ENCODE assay signal across 9 cellular contexts in the genomic region with DNA sequence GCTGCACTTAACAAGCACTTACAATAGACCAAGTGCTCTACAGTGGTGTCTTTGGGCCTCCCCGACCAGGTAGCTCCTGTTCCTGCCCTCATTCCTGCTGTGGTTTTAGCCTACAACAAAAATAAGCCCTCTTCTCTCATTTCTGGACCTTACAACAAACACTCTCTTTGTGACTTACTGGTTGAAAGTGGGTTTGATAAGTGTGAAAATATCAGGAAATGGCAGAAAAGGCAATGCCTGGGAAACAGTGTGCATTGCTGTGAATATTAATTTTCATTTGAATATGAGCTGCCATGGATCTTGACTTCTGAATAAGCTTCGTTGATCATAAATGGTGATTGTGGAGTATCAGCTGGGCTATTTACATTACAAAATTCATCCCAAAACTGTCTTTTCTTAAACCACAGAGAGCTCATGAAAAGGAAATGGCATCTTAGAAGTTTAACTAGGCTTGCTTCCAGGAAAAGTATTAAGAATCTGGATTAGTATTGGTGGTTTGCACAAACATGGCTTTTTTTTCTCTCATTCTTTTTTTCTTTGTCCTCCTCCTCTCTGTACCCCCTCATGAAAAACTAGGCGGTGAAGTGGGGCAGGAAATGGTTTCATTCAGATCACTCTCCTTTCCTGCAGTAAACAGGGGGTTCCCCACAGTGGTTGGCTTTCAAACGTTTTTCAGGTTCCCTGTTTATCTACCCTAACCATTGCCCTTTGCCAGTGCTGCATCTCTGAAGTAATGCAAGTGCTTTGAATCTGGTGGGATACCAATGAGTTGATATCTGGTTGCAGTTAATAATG. TPM values are rescaled to one million over a fixed set of nuclear protein-coding genes. Genes with fewer than 3 reads are reported as not detected.
DNase-seq lines count a peak whose midpoint lies in the region; ATAC-seq and TF ChIP-seq lines count a peak whose summit lies in the region.
"Had no signal": no experiment of that assay in that cellular context is flagged by ENCODE, and none has a peak within 500 bp of the region (broad histone marks: within the 10 kb centered on the region; RNA-seq: fewer than 3 reads in every experiment).

No MANE protein-coding gene starts in this region.

- H3K27ac ChIP-seq in upper lobe of left lung, result no peak overlapping the region
- no peak overlapping the region for H3K27ac ChIP-seq in esophagus squamous epithelium

- H3K4me3 ChIP-seq in upper lobe of left lung (no peak overlapping the region), esophagus squamous epithelium (no peak overlapping the region)
- H3K4me3 ChIP-seq: smooth muscle cell had no signal

- 31 to 33% methylated on average over 4 of the region's 4 CpGs for WGBS in upper lobe of left lung, 2 donors
- 14 to 23% methylated on average over 4 of the region's 4 CpGs for WGBS in esophagus squamous epithelium, 2 donors

- ATAC-seq in GM18498 (IDR thresholded peaks at IDR 0.05; ENCODE audit: unreplicated experiment) (peak; percentile 97), GM21367 (IDR thresholded peaks at IDR 0.05; ENCODE audit: unreplicated experiment) (peak; percentile 94), HG03432 (IDR thresholded peaks at IDR 0.05; ENCODE audit: unreplicated experiment) (peak; percentile 97), upper lobe of left lung (ENCODE audit: low FRiP score in 2 of 2) (no peak)

- peak; percentile 27 for DNase-seq in astrocyte of the hippocampus (ENCODE audit: low read depth, low spot score)
- no peak for DNase-seq in upper lobe of left lung
- no peak for DNase-seq in cerebellum (ENCODE audit: low spot score)
- no peak for DNase-seq in esophagus squamous epithelium (lab: John Stamatoyannopoulos, UW)
- no peak for DNase-seq in NCI-H526 treated with DMSO at 0.1 percent for 48 hours (lab: John Stamatoyannopoulos, UW)

- intact Hi-C loops in esophagus squamous epithelium (cut with DNase I), result no loop called here

- peaks cover 0 to 6% (median 0%) of the 10 kb centered on the region in 4 donors for H3K4me1 ChIP-seq in upper lobe of left lung
- peaks cover 0 to 8% (median 0%) of the 10 kb centered on the region in 3 donors for H3K4me1 ChIP-seq in esophagus squamous epithelium

- H3K9me3 ChIP-seq in upper lobe of left lung, result no peaks in the 10 kb centered on the region
- no peaks in the 10 kb centered on the region for H3K9me3 ChIP-seq in esophagus squamous epithelium

- no peak for TF ChIP-seq CTCF in upper lobe of left lung (IDR thresholded peaks at IDR 0.05)
- TF ChIP-seq CTCF in esophagus squamous epithelium (IDR thresholded peaks at IDR 0.05), result no peak

- no peak for TF ChIP-seq POLR2A in upper lobe of left lung (IDR thresholded peaks at IDR 0.05)
- no peak for TF ChIP-seq POLR2A in esophagus squamous epithelium (IDR thresholded peaks at IDR 0.05)

- H3K36me3 ChIP-seq in upper lobe of left lung (no peaks in the 10 kb centered on the region), esophagus squamous epithelium (no peaks in the 10 kb centered on the region)

- TF ChIP-seq EP300 in upper lobe of left lung (IDR thresholded peaks at IDR 0.05), result no peak

- H3K27me3 ChIP-seq in upper lobe of left lung (no peaks in the 10 kb centered on the region), esophagus squamous epithelium (no peaks in the 10 kb centered on the region)

RNA-seq across cellular contexts. Expression of gene NR4A3, which starts 29.5 kb away (rescaled TPM):
- total RNA-seq in upper lobe of left lung, result 10 to 100 TPM in 1 of 6 donors, 1 to 10 TPM in 5; 1.0 to 10.8 (median 5.6) TPM
- total RNA-seq in cerebellum, result 1.3 TPM
- under 1 TPM in 3 of 4 donors, not detected in 1; 0.08 to 0.76 (median 0.35) TPM for total RNA-seq in esophagus squamous epithelium

RNA-seq across cellular contexts. Expression of gene STX17, which starts 55.2 kb away (rescaled TPM):
- total RNA-seq in upper lobe of left lung, result 100 to 1,000 TPM in 1 of 6 donors, 10 to 100 TPM in 5; 23.0 to 234 (median 35.8) TPM
- total RNA-seq in cerebellum, result 19.1 TPM
- 10 to 100 TPM; 17.5 to 35.1 (median 29.5) TPM for total RNA-seq in esophagus squamous epithelium

Comparison
In these comparisons a context has a peak if more than half of its experiments do, and no peak if none do; other contexts are left out.
1. ATAC-seq: peak in GM18498 (single experiment), GM21367 (single experiment) and HG03432 (single experiment); none in upper lobe of left lung (0 of 2).